2 cellular contexts compared by ENCODE assay signal in genomic region chr10:49398000-49398861, GRCh38.
TF ChIP-seq lines count a peak whose summit lies in the region.

No MANE protein-coding gene starts in this region.

TF ChIP-seq in HCT116, 20 proteins besides CTCF, POLR2A, EP300 and RAD21:
- TF ChIP-seq, protein P1, sequence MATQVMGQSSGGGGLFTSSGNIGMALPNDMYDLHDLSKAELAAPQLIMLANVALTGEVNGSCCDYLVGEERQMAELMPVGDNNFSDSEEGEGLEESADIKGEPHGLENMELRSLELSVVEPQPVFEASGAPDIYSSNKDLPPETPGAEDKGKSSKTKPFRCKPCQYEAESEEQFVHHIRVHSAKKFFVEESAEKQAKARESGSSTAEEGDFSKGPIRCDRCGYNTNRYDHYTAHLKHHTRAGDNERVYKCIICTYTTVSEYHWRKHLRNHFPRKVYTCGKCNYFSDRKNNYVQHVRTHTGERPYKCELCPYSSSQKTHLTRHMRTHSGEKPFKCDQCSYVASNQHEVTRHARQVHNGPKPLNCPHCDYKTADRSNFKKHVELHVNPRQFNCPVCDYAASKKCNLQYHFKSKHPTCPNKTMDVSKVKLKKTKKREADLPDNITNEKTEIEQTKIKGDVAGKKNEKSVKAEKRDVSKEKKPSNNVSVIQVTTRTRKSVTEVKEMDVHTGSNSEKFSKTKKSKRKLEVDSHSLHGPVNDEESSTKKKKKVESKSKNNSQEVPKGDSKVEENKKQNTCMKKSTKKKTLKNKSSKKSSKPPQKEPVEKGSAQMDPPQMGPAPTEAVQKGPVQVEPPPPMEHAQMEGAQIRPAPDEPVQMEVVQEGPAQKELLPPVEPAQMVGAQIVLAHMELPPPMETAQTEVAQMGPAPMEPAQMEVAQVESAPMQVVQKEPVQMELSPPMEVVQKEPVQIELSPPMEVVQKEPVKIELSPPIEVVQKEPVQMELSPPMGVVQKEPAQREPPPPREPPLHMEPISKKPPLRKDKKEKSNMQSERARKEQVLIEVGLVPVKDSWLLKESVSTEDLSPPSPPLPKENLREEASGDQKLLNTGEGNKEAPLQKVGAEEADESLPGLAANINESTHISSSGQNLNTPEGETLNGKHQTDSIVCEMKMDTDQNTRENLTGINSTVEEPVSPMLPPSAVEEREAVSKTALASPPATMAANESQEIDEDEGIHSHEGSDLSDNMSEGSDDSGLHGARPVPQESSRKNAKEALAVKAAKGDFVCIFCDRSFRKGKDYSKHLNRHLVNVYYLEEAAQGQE (IDR thresholded peaks at IDR 0.05; ENCODE audit: low read depth), result peak; percentile 36; the same call in 1 of the 2 replicates
- no peak for TF ChIP-seq YY1 (IDR thresholded peaks at IDR 0.05; ENCODE audit: extremely low read depth, insufficient replicate concordance, low read depth, low read length)

TF ChIP-seq in GM12878, 131 proteins besides CTCF, POLR2A, EP300 and RAD21:
- no peak for TF ChIP-seq IRF4 (IDR thresholded peaks at IDR 0.05; ENCODE audit: low read depth, low read length)
- no peak for TF ChIP-seq ZNF207 (IDR thresholded peaks at IDR 0.05; ENCODE audit: borderline replicate concordance)
- TF ChIP-seq, protein P1 (IDR thresholded peaks at IDR 0.05; ENCODE audit: low read depth, low read length), result peak; percentile 92
- no peak for TF ChIP-seq KLF5 (IDR thresholded peaks at IDR 0.05; ENCODE audit: partially characterized antibody)
- no peak for TF ChIP-seq SMAD5 (IDR thresholded peaks at IDR 0.05; ENCODE audit: low read depth)
- TF ChIP-seq RAD51 (IDR thresholded peaks at IDR 0.05), result no peak
- TF ChIP-seq NR2C1 (IDR thresholded peaks at IDR 0.05), result no peak
- peak; percentile 27 for TF ChIP-seq SUZ12 (IDR thresholded peaks at IDR 0.05; ENCODE audit: unreplicated experiment)
- no peak for TF ChIP-seq HDGF (IDR thresholded peaks at IDR 0.05)
- no peak for TF ChIP-seq IKZF2 (IDR thresholded peaks at IDR 0.05)
- 0 out of 2 replicates have a peak, but pooled peaks have one; percentile 38 for TF ChIP-seq EZH2 (IDR thresholded peaks at IDR 0.05; ENCODE audit: borderline replicate concordance, control insufficient read depth, low read depth, low read length)
- no peak for TF ChIP-seq SPI1 (IDR thresholded peaks at IDR 0.05; ENCODE audit: borderline replicate concordance, insufficient read depth, low read depth, low read length)
